13 cellular contexts compared by ENCODE assay signal in the genomic region with DNA sequence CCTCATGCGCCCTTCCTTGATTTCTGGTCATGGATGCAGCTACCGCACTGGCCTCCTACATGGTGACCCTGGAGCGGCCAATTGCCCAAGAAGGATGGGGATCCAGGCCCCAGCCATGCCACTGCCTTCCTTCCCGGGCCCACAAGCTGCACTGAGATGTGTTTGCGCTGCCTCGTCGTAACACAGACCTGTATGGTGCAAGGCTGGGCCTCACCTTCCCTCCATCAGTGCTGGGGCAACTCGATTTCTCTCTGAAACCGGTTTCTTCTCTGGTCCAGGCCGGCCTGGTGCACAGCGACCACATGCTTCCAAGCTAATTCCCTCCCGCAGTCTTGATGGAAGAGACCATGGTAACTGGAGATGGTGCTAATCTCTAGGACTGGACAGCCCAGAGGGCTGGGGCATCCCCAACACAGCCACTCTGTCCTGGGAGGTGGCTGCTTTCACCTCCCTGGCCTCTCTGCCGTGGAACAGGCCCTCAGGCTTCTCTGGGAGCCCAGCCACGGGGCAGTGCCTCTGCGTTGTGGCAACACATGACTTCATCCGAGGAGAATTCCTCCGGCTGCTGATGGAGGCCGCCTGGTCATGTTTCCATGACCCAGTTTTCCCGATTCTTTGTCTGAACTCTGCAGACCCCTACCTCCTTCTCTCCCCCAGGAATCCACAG.
A peak's percentile ranks its signal among the peaks of the same experiment; 100 is the strongest.
DNase-seq lines count a peak whose midpoint lies in the region; ATAC-seq and TF ChIP-seq lines count a peak whose summit lies in the region.
"Had no signal": no experiment of that assay in that cellular context is flagged by ENCODE, and none has a peak within 500 bp of the region (broad histone marks: within the 10 kb centered on the region; RNA-seq: fewer than 3 reads in every experiment).

No MANE protein-coding gene starts in this region.

- H3K36me3 ChIP-seq in heart right ventricle, result no peaks in the 10 kb centered on the region
- no peaks in the 10 kb centered on the region for H3K36me3 ChIP-seq in Karpas-422 (ENCODE audit: insufficient read depth, low read length)
- H3K36me3 ChIP-seq: BLaER1 treated with 17β-estradiol and CSF1 and Interleukin-3, amounts not matched to agents 10 nM and 100 nM; right lobe of liver had no signal

- no peak overlapping the region for H3K4me3 ChIP-seq in heart right ventricle
- no peak overlapping the region for H3K4me3 ChIP-seq in Karpas-422 (ENCODE audit: low read length)
- H3K4me3 ChIP-seq: BLaER1 treated with 17β-estradiol and CSF1 and Interleukin-3, amounts not matched to agents 10 nM and 100 nM; K562; right lobe of liver had no signal

- TF ChIP-seq CTCF in heart right ventricle (IDR thresholded peaks at IDR 0.05), result no peak
- TF ChIP-seq CTCF in GM10266 (IDR thresholded peaks at IDR 0.05; ENCODE audit: control insufficient read depth, insufficient read depth, low read depth, missing control alignments), result no peak

- peak; percentile 67 for DNase-seq in Daoy (ENCODE audit: low read depth)
- DNase-seq in amniotic epithelial cell (ENCODE audit: low read depth), result peak; percentile 76
- DNase-seq in heart right ventricle, result peak; percentile 41 to 44
- peak; percentile 59 for DNase-seq in renal cortical epithelial cell (ENCODE audit: low read depth)
- no peak for DNase-seq in Karpas-422
- DNase-seq in NCI-H446 treated with DMSO at 0.1 percent for 48 hours (lab: John Stamatoyannopoulos, UW), result no peak
- DNase-seq in GM10266 (ENCODE audit: extremely low spot score), result no peak
- DNase-seq: activated naive CD4-positive, alpha-beta T cell treated with Interleukin-2 at 50 U/mL for 16 hours; SIG-M5 had no signal

- H2AFZ ChIP-seq in Karpas-422 (ENCODE audit: low read length), result no peak overlapping the region

- H3K4me1 ChIP-seq in heart right ventricle (peaks cover 7 to 27% (median 19%) of the 10 kb centered on the region in 9 donors), Karpas-422 (ENCODE audit: low read length) (no peaks in the 10 kb centered on the region)
- H3K4me1 ChIP-seq: right lobe of liver had no signal

- H4K20me1 ChIP-seq in Karpas-422 (ENCODE audit: insufficient read depth, low read depth, low read length), result no peaks in the 10 kb centered on the region
- H4K20me1 ChIP-seq: BLaER1 treated with 17β-estradiol and CSF1 and Interleukin-3, amounts not matched to agents 10 nM and 100 nM had no signal

- H3K27me3 ChIP-seq in heart right ventricle (no peaks in the 10 kb centered on the region), Karpas-422 (ENCODE audit: low read length) (no peaks in the 10 kb centered on the region)
- H3K27me3 ChIP-seq: BLaER1 treated with 17β-estradiol and CSF1 and Interleukin-3, amounts not matched to agents 10 nM and 100 nM; right lobe of liver had no signal

- WGBS in heart right ventricle, 2 donors, result 73 to 79% methylated on average over 19 of the region's 19 CpGs

- no peaks in the 10 kb centered on the region for H3K9me3 ChIP-seq in heart right ventricle
- H3K9me3 ChIP-seq in Karpas-422 (ENCODE audit: low read length), result no peaks in the 10 kb centered on the region
- H3K9me3 ChIP-seq: BLaER1 treated with 17β-estradiol and CSF1 and Interleukin-3, amounts not matched to agents 10 nM and 100 nM; right lobe of liver had no signal

- intact Hi-C loops in heart right ventricle (cut with DNase I), result loop anchor here in 2 of 10 donors (10.0 kb wide), 1 partner anchor 185 kb away; a partner anchor contains a TSS

- no peak overlapping the region for H3K9ac ChIP-seq in Karpas-422 (ENCODE audit: low read length)
- H3K9ac ChIP-seq: BLaER1 treated with 17β-estradiol and CSF1 and Interleukin-3, amounts not matched to agents 10 nM and 100 nM had no signal

- no peaks in the 10 kb centered on the region for H3K79me2 ChIP-seq in Karpas-422 (ENCODE audit: low read length)

- no peaks in the 10 kb centered on the region for H3K9me2 ChIP-seq in Karpas-422 (replicated peaks; ENCODE audit: insufficient read depth, low read length)

- ATAC-seq in heart right ventricle (peak in 6 of 8 donors; percentile 43 to 79 (median 66)), HG02973 (IDR thresholded peaks at IDR 0.05; ENCODE audit: unreplicated experiment) (no peak)
- ATAC-seq: K562, right lobe of liver had no signal

- H3K4me2 ChIP-seq in Karpas-422 (ENCODE audit: low read depth, low read length, poor library complexity, severe bottlenecking), result no peak overlapping the region
- H3K4me2 ChIP-seq: BLaER1 treated with 17β-estradiol and CSF1 and Interleukin-3, amounts not matched to agents 10 nM and 100 nM had no signal

- H3K27ac ChIP-seq in heart right ventricle (peak overlapping the region in 7 of 10 donors; percentile 9 to 45 (median 36)), Karpas-422 (ENCODE audit: low read length) (no peak overlapping the region)
- H3K27ac ChIP-seq: BLaER1 treated with 17β-estradiol and CSF1 and Interleukin-3, amounts not matched to agents 10 nM and 100 nM; right lobe of liver had no signal

Comparison
In these comparisons a context has a peak if more than half of its experiments do, and no peak if none do; other contexts are left out.
1. DNase-seq: peak in Daoy (single experiment), amniotic epithelial cell (single experiment), heart right ventricle (2 of 2) and renal cortical epithelial cell (single experiment); none in Karpas-422 (single experiment), NCI-H446 treated with DMSO at 0.1 percent for 48 hours (single experiment) and GM10266 (single experiment).